23 cellular contexts compared by ENCODE assay signal in genomic region chr5:179324760-179325295, GRCh38. TPM values are rescaled to one million over a fixed set of nuclear protein-coding genes. Genes with fewer than 3 reads are reported as not detected.
"Had no signal": no experiment of that assay in that cellular context is flagged by ENCODE, and none has a peak within 500 bp of the region (broad histone marks: within the 10 kb centered on the region; RNA-seq: fewer than 3 reads in every experiment).

No MANE protein-coding gene starts in this region.

- H3K27me3 ChIP-seq: tibial artery had no signal

- ATAC-seq: activated T-helper 17 cell treated with anti-CD3 and anti-CD28 coated beads, Interleukin-2, amount 50 U/mL, for 72 hours; gastrocnemius medialis; lower lobe of right lung; SK-N-SH treated with all-trans-retinoic acid at 6 μM for 48 hours; T-cell had no signal

- H3K9me3 ChIP-seq: gastrocnemius medialis, heart right ventricle, lower lobe of right lung, prostate gland, tibial artery had no signal

- H3K36me3 Mint-ChIP-seq: activated naive CD8-positive, alpha-beta T cell treated with anti-CD3 and anti-CD28 coated beads for 36 hours; immature natural killer cell; natural killer cell treated with Interleukin-12 subunit alpha and Interleukin-12 subunit beta and Interleukin-15 and Interleukin-18, amount 100 ng/mL, for 72 hours; T-cell had no signal

- DNase-seq: activated B cell treated with CpG ODN at 0.5 μM for 24 hours; activated CD4-positive, alpha-beta memory T cell treated with anti-CD3 and anti-CD28 coated beads, Interleukin-2, amount 10 ng/mL, durations not matched to agents 7 days and 5 days; activated CD4-positive, alpha-beta T cell treated with anti-CD3 and anti-CD28 coated beads for 4 hours; activated naive CD4-positive, alpha-beta T cell; activated naive CD8-positive, alpha-beta T cell treated with anti-CD3 and anti-CD28 coated beads for 36 hours; activated T-cell treated with anti-CD3 and anti-CD28 coated beads, Interleukin-2, amount 50 U/mL, for 1 hour; amniotic stem cell; central memory CD4-positive, alpha-beta T cell; cortex of kidney; gastrocnemius medialis; immature natural killer cell; stimulated activated CD4-positive, alpha-beta T cell treated with anti-CD3 and anti-CD28 coated beads, Interleukin-12 subunit alpha, Interleukin-12 subunit beta, amount 100 ng/mL, for 4 hours; stimulated activated CD4-positive, alpha-beta T cell treated with anti-CD3 and anti-CD28 coated beads, Interleukin-1b, Interleukin-23, amount 100 ng/mL, for 48 hours; stimulated activated naive CD4-positive, alpha-beta T cell treated with Interleukin-2 at 50 U/mL for 16 hours; T-cell had no signal

- H3K4me1 Mint-ChIP-seq: activated B cell treated with CpG ODN at 0.5 μM for 24 hours; activated CD4-positive, alpha-beta memory T cell treated with anti-CD3 and anti-CD28 coated beads, Interleukin-2, amount 10 ng/mL, durations not matched to agents 7 days and 5 days; activated naive CD8-positive, alpha-beta T cell treated with anti-CD3 and anti-CD28 coated beads for 36 hours; activated T-helper 17 cell treated with anti-CD3 and anti-CD28 coated beads, Interleukin-2, amount 50 U/mL, for 72 hours; immature natural killer cell; T-cell had no signal

- H3K36me3 ChIP-seq: gastrocnemius medialis, heart right ventricle, lower lobe of right lung, prostate gland, tibial artery had no signal

- H3K27me3 Mint-ChIP-seq: activated CD4-positive, alpha-beta memory T cell treated with anti-CD3 and anti-CD28 coated beads, Interleukin-2, amount 10 ng/mL, durations not matched to agents 7 days and 5 days had no signal

- H3K27ac ChIP-seq: lower lobe of right lung had no signal

- H3K27ac Mint-ChIP-seq: activated B cell treated with CpG ODN at 0.5 μM for 24 hours; activated CD4-positive, alpha-beta memory T cell treated with anti-CD3 and anti-CD28 coated beads, Interleukin-2, amount 10 ng/mL, durations not matched to agents 7 days and 5 days; activated naive CD8-positive, alpha-beta T cell treated with anti-CD3 and anti-CD28 coated beads for 36 hours; activated T-helper 17 cell treated with anti-CD3 and anti-CD28 coated beads, Interleukin-2, amount 50 U/mL, for 72 hours; immature natural killer cell; natural killer cell treated with Interleukin-12 subunit alpha and Interleukin-12 subunit beta and Interleukin-15 and Interleukin-18, amount 100 ng/mL, for 72 hours; T-cell had no signal

- H3K4me3 Mint-ChIP-seq: activated B cell treated with CpG ODN at 0.5 μM for 24 hours; activated CD4-positive, alpha-beta memory T cell treated with anti-CD3 and anti-CD28 coated beads, Interleukin-2, amount 10 ng/mL, durations not matched to agents 7 days and 5 days; activated naive CD8-positive, alpha-beta T cell treated with anti-CD3 and anti-CD28 coated beads for 36 hours; activated T-helper 17 cell treated with anti-CD3 and anti-CD28 coated beads, Interleukin-2, amount 50 U/mL, for 72 hours; immature natural killer cell; natural killer cell treated with Interleukin-12 subunit alpha and Interleukin-12 subunit beta and Interleukin-15 and Interleukin-18, amount 100 ng/mL, for 72 hours; T-cell had no signal

- H3K9me3 Mint-ChIP-seq: activated B cell treated with CpG ODN at 0.5 μM for 24 hours; activated CD4-positive, alpha-beta memory T cell treated with anti-CD3 and anti-CD28 coated beads, Interleukin-2, amount 10 ng/mL, durations not matched to agents 7 days and 5 days; activated naive CD8-positive, alpha-beta T cell treated with anti-CD3 and anti-CD28 coated beads for 36 hours; activated T-helper 17 cell treated with anti-CD3 and anti-CD28 coated beads, Interleukin-2, amount 50 U/mL, for 72 hours; immature natural killer cell; natural killer cell treated with Interleukin-12 subunit alpha and Interleukin-12 subunit beta and Interleukin-15 and Interleukin-18, amount 100 ng/mL, for 72 hours; T-cell had no signal

- H3K4me3 ChIP-seq: gastrocnemius medialis, heart right ventricle, lower lobe of right lung, prostate gland, tibial artery had no signal

- FAIRE-seq: urothelium cell line had no signal

- H3K4me1 ChIP-seq: lower lobe of right lung, prostate gland had no signal

RNA-seq across cellular contexts. Expression of gene ADAMTS2, which starts 20.4 kb away (rescaled TPM):
- total RNA-seq: activated B cell treated with CpG ODN at 0.5 μM for 24 hours; activated CD4-positive, alpha-beta memory T cell treated with anti-CD3 and anti-CD28 coated beads, Interleukin-2, amount 10 ng/mL, durations not matched to agents 7 days and 5 days; activated naive CD8-positive, alpha-beta T cell treated with anti-CD3 and anti-CD28 coated beads for 36 hours; activated T-helper 17 cell treated with anti-CD3 and anti-CD28 coated beads, Interleukin-2, amount 50 U/mL, for 72 hours; natural killer cell treated with Interleukin-12 subunit alpha and Interleukin-12 subunit beta and Interleukin-15 and Interleukin-18, amount 100 ng/mL, for 72 hours had no signal
